10 cellular contexts compared by ENCODE assay signal in the genomic region with DNA sequence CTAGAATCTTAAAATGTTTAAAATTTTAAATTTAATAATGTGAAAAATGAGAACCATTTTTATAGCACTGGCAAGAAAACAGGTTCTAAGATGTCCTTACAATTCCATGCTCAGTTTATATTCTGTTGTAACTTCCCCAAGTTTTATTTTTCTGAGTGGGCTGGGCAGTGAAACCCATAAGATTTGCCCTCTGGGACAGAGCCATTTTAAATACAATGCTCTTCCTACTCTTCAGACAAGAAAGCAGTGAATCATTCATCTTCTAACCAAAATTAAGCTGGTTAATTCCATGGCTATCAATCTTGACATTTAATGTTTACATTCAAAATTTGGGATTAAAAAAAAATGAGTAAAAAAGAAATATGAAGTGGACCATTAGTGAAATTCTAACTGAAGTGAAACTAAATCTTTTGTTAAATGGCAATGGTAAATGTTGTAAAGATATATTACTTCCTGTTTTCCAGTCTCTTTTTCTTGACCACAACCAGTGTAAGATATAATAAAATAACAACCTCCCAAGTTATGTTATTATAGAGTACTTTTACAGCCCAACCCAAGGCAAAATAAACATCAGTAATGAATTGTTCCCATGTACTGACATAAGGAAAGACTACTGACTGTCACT. TPM values are rescaled to one million over a fixed set of nuclear protein-coding genes. Genes with fewer than 3 reads are reported as not detected.
DNase-seq lines count a peak whose midpoint lies in the region; ATAC-seq and TF ChIP-seq lines count a peak whose summit lies in the region.
"Had no signal": no experiment of that assay in that cellular context is flagged by ENCODE, and none has a peak within 500 bp of the region (broad histone marks: within the 10 kb centered on the region; RNA-seq: fewer than 3 reads in every experiment).

No MANE protein-coding gene starts in this region.

- DNase-seq in SIG-M5 treated with dmso at 0.1 percent for 504 hours (lab: John Stamatoyannopoulos, UW; ENCODE audit: unreplicated experiment) = peak; percentile 43
- no peak for DNase-seq in SIG-M5 (lab: John Stamatoyannopoulos, UW)
- DNase-seq in cardiac fibroblast (ENCODE audit: low read depth in 2 of 2) = peak; percentile 23 to 58
- no peak for DNase-seq in heart left ventricle
- no peak for DNase-seq in NCI-H1092 (lab: John Stamatoyannopoulos, UW)
- DNase-seq in putamen (ENCODE audit: low spot score) = no peak
- DNase-seq: hippocampal formation, psoas muscle had no signal

- no peaks in the 10 kb centered on the region for H3K9me3 ChIP-seq in heart left ventricle
- H3K9me3 ChIP-seq: psoas muscle had no signal

- no peak for TF ChIP-seq POLR2A in heart left ventricle (IDR thresholded peaks at IDR 0.05)

- peaks cover 0 to 31% (median 0%) of the 10 kb centered on the region in 12 donors for H3K4me1 ChIP-seq in heart left ventricle
- H3K4me1 ChIP-seq: psoas muscle had no signal

- H3K36me3 ChIP-seq in heart left ventricle = no peaks in the 10 kb centered on the region

- no peak overlapping the region for H3K27ac ChIP-seq in heart left ventricle
- H3K27ac ChIP-seq: psoas muscle had no signal

- H3K27me3 ChIP-seq in heart left ventricle = peaks cover 0 to 4% (median 0%) of the 10 kb centered on the region in 9 donors

- H3K4me3 ChIP-seq in cardiac fibroblast (replicated peaks in 1 of 2; ENCODE audit: low read depth in 2 of 2, low read length in 2 of 2) = no peak overlapping the region
- H3K4me3 ChIP-seq in heart left ventricle = no peak overlapping the region
- H3K4me3 ChIP-seq: psoas muscle had no signal

- intact Hi-C loops in heart left ventricle (cut with DNase I) = no loop called here

- TF ChIP-seq CTCF in cardiac fibroblast (IDR thresholded peaks at IDR 0.05; ENCODE audit: low read depth, low read length) = no peak
- no peak for TF ChIP-seq CTCF in heart left ventricle (IDR thresholded peaks at IDR 0.05)

- peak; percentile 43 for ATAC-seq in HG03520 (IDR thresholded peaks at IDR 0.05; ENCODE audit: unreplicated experiment)
- no peak for ATAC-seq in heart left ventricle
- no peak for ATAC-seq in HG03457 (IDR thresholded peaks at IDR 0.05; ENCODE audit: unreplicated experiment)
- ATAC-seq: psoas muscle had no signal

RNA-seq across cellular contexts. Expression of a gene that starts 37.2 kb away (rescaled TPM):
- 10 to 100 TPM in 1 of 9 donors, 1 to 10 TPM in 8; 1.3 to 14.3 (median 4.3) TPM for total RNA-seq in heart left ventricle
- under 1 TPM; 0.60 to 0.80 TPM for polyA plus RNA-seq in heart left ventricle

Comparison
In these comparisons a context has a peak if more than half of its experiments do, and no peak if none do; other contexts are left out.
1. DNase-seq: peak in SIG-M5 treated with dmso at 0.1 percent for 504 hours (single experiment) and cardiac fibroblast (2 of 2); none in SIG-M5 (single experiment), heart left ventricle (0 of 5), NCI-H1092 (single experiment) and putamen (single experiment).